In genomic region chr21:41613421-41613998, GRCh38 we compare ENCODE assay signal across 13 cellular contexts.
DNase-seq lines count a peak whose midpoint lies in the region; ATAC-seq and TF ChIP-seq lines count a peak whose summit lies in the region.
"Had no signal": no experiment of that assay in that cellular context is flagged by ENCODE, and none has a peak within 500 bp of the region (broad histone marks: within the 10 kb centered on the region; RNA-seq: fewer than 3 reads in every experiment).

No MANE protein-coding gene starts in this region.

- H2AFZ ChIP-seq in PC-9, result no peak overlapping the region

- H3K9me3 ChIP-seq in PC-9 (ENCODE audit: insufficient read depth, low read depth), result no peaks in the 10 kb centered on the region
- no peaks in the 10 kb centered on the region for H3K9me3 ChIP-seq in muscle layer of colon (ENCODE audit: low read length)
- H3K9me3 ChIP-seq in tibial artery, result no peaks in the 10 kb centered on the region

- no peaks in the 10 kb centered on the region for H3K9me3 Mint-ChIP-seq in activated CD4-positive, alpha-beta T cell treated with anti-CD3 and anti-CD28 coated beads for 36 hours (ENCODE audit: low read depth)
- H3K9me3 Mint-ChIP-seq in T-helper 2 cell treated with Interferon-gamma antibody and Interleukin-4, amounts not matched to agents 5 μg/mL and 100 μg/mL, for 36 hours, result no peaks in the 10 kb centered on the region
- no peaks in the 10 kb centered on the region for H3K9me3 Mint-ChIP-seq in activated CD4-positive, alpha-beta memory T cell treated with anti-CD3 and anti-CD28 coated beads for 36 hours
- H3K9me3 Mint-ChIP-seq: activated T-cell treated with anti-CD3 and anti-CD28 coated beads, Interleukin-2, amount 50 U/mL, for 72 hours; CD4-positive, CD25-positive, alpha-beta regulatory T cell; dendritic cell treated with granulocyte-macrophage colony-stimulating factor and Interleukin-4, amounts not matched to agents 40 ng/mL and 50 ng/mL, for 4 days had no signal

- intact Hi-C loops in PC-9 (cut with micrococcal nuclease; ENCODE audit: unreplicated experiment) (loop anchor here (2.0 to 5.0 kb wide), 7 partner anchors 49 to 839 kb away; no protein-coding TSS in a partner anchor), tibial artery (cut with DNase I; ENCODE audit: low total_unique reads) (loop anchor here (5.0 to 10.0 kb wide), 2 partner anchors 204 to 401 kb away; partner anchors contain the start of gene ZBTB21)
- intact Hi-C loops in activated CD4-positive, alpha-beta T cell treated with anti-CD3 and anti-CD28 coated beads for 36 hours (cut with DNase I, micrococcal nuclease), result loop anchor here (1.0 to 5.0 kb wide), 3 partner anchors 165 to 503 kb away; no protein-coding TSS in a partner anchor
- intact Hi-C loops in activated CD4-positive, alpha-beta memory T cell treated with anti-CD3 and anti-CD28 coated beads for 36 hours (cut with micrococcal nuclease), result loop anchor here (5.0 to 10.0 kb wide), 2 partner anchors 204 to 329 kb away; no protein-coding TSS in a partner anchor

- ATAC-seq in GM21423 (IDR thresholded peaks at IDR 0.05; ENCODE audit: unreplicated experiment), result no peak
- ATAC-seq in activated CD4-positive, alpha-beta T cell treated with anti-CD3 and anti-CD28 coated beads for 36 hours, result no peak

- peaks cover 11% of the 10 kb centered on the region for H3K27me3 Mint-ChIP-seq in activated CD4-positive, alpha-beta T cell treated with anti-CD3 and anti-CD28 coated beads for 36 hours
- peaks cover 6% of the 10 kb centered on the region for H3K27me3 Mint-ChIP-seq in T-helper 2 cell treated with Interferon-gamma antibody and Interleukin-4, amounts not matched to agents 5 μg/mL and 100 μg/mL, for 36 hours (ENCODE audit: low read depth)
- peaks cover 32% of the 10 kb centered on the region for H3K27me3 Mint-ChIP-seq in activated CD4-positive, alpha-beta memory T cell treated with anti-CD3 and anti-CD28 coated beads for 36 hours

- no peak overlapping the region for H3K27ac Mint-ChIP-seq in activated CD4-positive, alpha-beta T cell treated with anti-CD3 and anti-CD28 coated beads for 36 hours
- H3K27ac Mint-ChIP-seq in T-helper 2 cell treated with Interferon-gamma antibody and Interleukin-4, amounts not matched to agents 5 μg/mL and 100 μg/mL, for 36 hours, result no peak overlapping the region
- H3K27ac Mint-ChIP-seq in activated CD4-positive, alpha-beta memory T cell treated with anti-CD3 and anti-CD28 coated beads for 36 hours, result no peak overlapping the region
- H3K27ac Mint-ChIP-seq: activated T-cell treated with anti-CD3 and anti-CD28 coated beads, Interleukin-2, amount 50 U/mL, for 72 hours; CD4-positive, CD25-positive, alpha-beta regulatory T cell; dendritic cell treated with granulocyte-macrophage colony-stimulating factor and Interleukin-4, amounts not matched to agents 40 ng/mL and 50 ng/mL, for 4 days had no signal

- no peak overlapping the region for H3K4me3 Mint-ChIP-seq in activated CD4-positive, alpha-beta T cell treated with anti-CD3 and anti-CD28 coated beads for 36 hours
- no peak overlapping the region for H3K4me3 Mint-ChIP-seq in T-helper 2 cell treated with Interferon-gamma antibody and Interleukin-4, amounts not matched to agents 5 μg/mL and 100 μg/mL, for 36 hours
- no peak overlapping the region for H3K4me3 Mint-ChIP-seq in activated CD4-positive, alpha-beta memory T cell treated with anti-CD3 and anti-CD28 coated beads for 36 hours
- H3K4me3 Mint-ChIP-seq: activated T-cell treated with anti-CD3 and anti-CD28 coated beads, Interleukin-2, amount 50 U/mL, for 72 hours; CD4-positive, CD25-positive, alpha-beta regulatory T cell; dendritic cell treated with granulocyte-macrophage colony-stimulating factor and Interleukin-4, amounts not matched to agents 40 ng/mL and 50 ng/mL, for 4 days had no signal

- no TSS peak for BruUV-seq in PC-9 (replicated peaks; lab: Mats Ljungman, UMichigan)

- peaks cover 20% of the 10 kb centered on the region; the same call in 1 of the 2 replicates for H3F3A ChIP-seq in PC-9 (ENCODE audit: insufficient read depth, low read depth)

- peaks cover 18% of the 10 kb centered on the region for H3K79me2 ChIP-seq in PC-9 (ENCODE audit: low read depth)

- H3K27me3 ChIP-seq in PC-9 (ENCODE audit: insufficient read depth, low read depth) (no peaks in the 10 kb centered on the region), muscle layer of colon (ENCODE audit: control insufficient read depth in 1 of 2, insufficient read depth in 2 of 2, low read length in 2 of 2) (no peaks in the 10 kb centered on the region), tibial artery (no peaks in the 10 kb centered on the region)

- H3K4me2 ChIP-seq in PC-9, result peak overlapping the region; percentile 64

- no peak overlapping the region for H3K9ac ChIP-seq in muscle layer of colon (ENCODE audit: low read length)

- H3K4me1 Mint-ChIP-seq in activated CD4-positive, alpha-beta T cell treated with anti-CD3 and anti-CD28 coated beads for 36 hours, result no peaks in the 10 kb centered on the region
- peaks cover 2% of the 10 kb centered on the region for H3K4me1 Mint-ChIP-seq in T-helper 2 cell treated with Interferon-gamma antibody and Interleukin-4, amounts not matched to agents 5 μg/mL and 100 μg/mL, for 36 hours (ENCODE audit: low read depth)
- H3K4me1 Mint-ChIP-seq in activated CD4-positive, alpha-beta memory T cell treated with anti-CD3 and anti-CD28 coated beads for 36 hours (ENCODE audit: low read depth), result no peaks in the 10 kb centered on the region
- H3K4me1 Mint-ChIP-seq: CD4-positive, CD25-positive, alpha-beta regulatory T cell had no signal

- no peaks in the 10 kb centered on the region for H3K36me3 Mint-ChIP-seq in activated CD4-positive, alpha-beta T cell treated with anti-CD3 and anti-CD28 coated beads for 36 hours (ENCODE audit: low read depth)
- H3K36me3 Mint-ChIP-seq in T-helper 2 cell treated with Interferon-gamma antibody and Interleukin-4, amounts not matched to agents 5 μg/mL and 100 μg/mL, for 36 hours (ENCODE audit: low read depth), result no peaks in the 10 kb centered on the region
- H3K36me3 Mint-ChIP-seq in activated CD4-positive, alpha-beta memory T cell treated with anti-CD3 and anti-CD28 coated beads for 36 hours, result no peaks in the 10 kb centered on the region
- H3K36me3 Mint-ChIP-seq: CD4-positive, CD25-positive, alpha-beta regulatory T cell had no signal

- POLR2A ChIA-PET in PC-9 (lab: Charles Lee; ENCODE audit: unreplicated experiment), result interaction anchor here (0.5 to 1.4 kb wide), 6 partner anchors 18 to 273 kb away, joined by 3 to 25 read pairs (median 6); no protein-coding TSS in a partner anchor
- POLR2A ChIA-PET in activated CD4-positive, alpha-beta T cell treated with anti-CD3 and anti-CD28 coated beads for 36 hours (lab: Charles Lee), result no interaction called here
- POLR2A ChIA-PET in activated CD4-positive, alpha-beta memory T cell treated with anti-CD3 and anti-CD28 coated beads for 36 hours (lab: Charles Lee), result no interaction called here

- TF ChIP-seq CTCF in PC-9 (conservative IDR thresholded peaks at IDR 0.05) (no peak), coronary artery (IDR thresholded peaks at IDR 0.05) (no peak), tibial artery (IDR thresholded peaks at IDR 0.05) (no peak)

- H3K27ac ChIP-seq in PC-9 (peak overlapping the region; percentile 86), coronary artery (peak overlapping the region; percentile 96 to 98), muscle layer of colon (ENCODE audit: low read depth, low read length) (peak overlapping the region; percentile 73), tibial artery (peak overlapping the region; percentile 92 to 95)

- H4K20me1 ChIP-seq in PC-9 (ENCODE audit: insufficient read depth), result no peaks in the 10 kb centered on the region

- H3K4me3 ChIP-seq in PC-9 (no peak overlapping the region), coronary artery (no peak overlapping the region), muscle layer of colon (ENCODE audit: low read depth in 1 of 2, low read length in 2 of 2) (no peak overlapping the region), tibial artery (no peak overlapping the region)

- CTCF ChIA-PET in PC-9 (lab: Charles Lee), result interaction anchor here (0.6 to 1.9 kb wide), 10 partner anchors 19 to 1070 kb away, joined by 3 to 22 read pairs (median 5); partner anchors contain the start of gene TFF1
- CTCF ChIA-PET in activated CD4-positive, alpha-beta T cell treated with anti-CD3 and anti-CD28 coated beads for 36 hours (lab: Charles Lee), result interaction anchor here (0.6 to 1.3 kb wide), 5 partner anchors 8 to 504 kb away, joined by 3 read pairs; no protein-coding TSS in a partner anchor
- CTCF ChIA-PET in activated CD4-positive, alpha-beta memory T cell treated with anti-CD3 and anti-CD28 coated beads for 36 hours (lab: Charles Lee), result interaction anchor here (0.9 to 1.8 kb wide), 3 partner anchors 203 to 508 kb away, joined by 3 to 9 read pairs (median 4); no protein-coding TSS in a partner anchor

- no peaks in the 10 kb centered on the region for H3K9me2 ChIP-seq in PC-9 (ENCODE audit: insufficient read depth)

- H3K4me1 ChIP-seq in PC-9 (replicated peaks; ENCODE audit: insufficient read depth) (peaks cover 54% of the 10 kb centered on the region), muscle layer of colon (ENCODE audit: insufficient read depth, low read length) (peaks cover 25% of the 10 kb centered on the region), tibial artery (peaks cover 11 to 62% (median 54%) of the 10 kb centered on the region in 4 donors)

- no peak for DNase-seq in PC-9
- no peak for DNase-seq in coronary artery (ENCODE audit: low spot score)
- no peak for DNase-seq in tibial artery
- DNase-seq in activated CD4-positive, alpha-beta T cell treated with anti-CD3 and anti-CD28 coated beads for 36 hours, result no peak
- no peak for DNase-seq in T-helper 2 cell treated with Interferon-gamma antibody and Interleukin-4, amounts not matched to agents 5 μg/mL and 100 μg/mL, for 36 hours (ENCODE audit: low spot score)
- no peak for DNase-seq in activated CD4-positive, alpha-beta memory T cell treated with anti-CD3 and anti-CD28 coated beads for 36 hours
- DNase-seq: activated CD4-positive, alpha-beta T cell treated with anti-CD3 and anti-CD28 coated beads, Interleukin-2, amount 50 U/mL, for 1 hour; activated T-cell treated with anti-CD3 and anti-CD28 coated beads, Interleukin-2, amount 50 U/mL, for 72 hours; CD4-positive, CD25-positive, alpha-beta regulatory T cell; stimulated activated CD4-positive, alpha-beta T cell treated with anti-CD3 and anti-CD28 coated beads, Interleukin-4, amount 100 ng/mL, for 24 hours had no signal

- H3K36me3 ChIP-seq in PC-9 (ENCODE audit: low read depth) (no peaks in the 10 kb centered on the region), muscle layer of colon (ENCODE audit: insufficient read depth, low read length) (no peaks in the 10 kb centered on the region), tibial artery (no peaks in the 10 kb centered on the region)
